24 cellular contexts compared by ENCODE assay signal in genomic region chr9:135033487-135033886, GRCh38. TPM values are rescaled to one million over a fixed set of nuclear protein-coding genes. Genes with fewer than 3 reads are reported as not detected.
DNase-seq lines count a peak whose midpoint lies in the region; ATAC-seq and TF ChIP-seq lines count a peak whose summit lies in the region.
"Had no signal": no experiment of that assay in that cellular context is flagged by ENCODE, and none has a peak within 500 bp of the region (broad histone marks: within the 10 kb centered on the region; RNA-seq: fewer than 3 reads in every experiment).

No MANE protein-coding gene starts in this region.

- no peak overlapping the region for H3K27ac ChIP-seq in RWPE2 (ENCODE audit: poor library complexity, severe bottlenecking)
- H3K27ac ChIP-seq: BLaER1, KMS-11, SJCRH30 had no signal

- TF ChIP-seq CTCF in RWPE2 (IDR thresholded peaks at IDR 0.05; ENCODE audit: poor library complexity, severe bottlenecking), result no peak
- TF ChIP-seq CTCF in glutamatergic neuron (IDR thresholded peaks at IDR 0.05; ENCODE audit: partially characterized antibody, unreplicated experiment), result no peak
- no peak for TF ChIP-seq CTCF in osteocyte (IDR thresholded peaks at IDR 0.05)

- no peaks in the 10 kb centered on the region for H3K36me3 ChIP-seq in RWPE2 (ENCODE audit: low read depth)
- H3K36me3 ChIP-seq: BLaER1, SJCRH30 had no signal

- ATAC-seq in Right ventricle myocardium superior (ENCODE audit: poor library complexity), result no peak
- ATAC-seq in RWPE2 (ENCODE audit: low read depth), result no peak
- no peak for ATAC-seq in HG03135 (IDR thresholded peaks at IDR 0.05; ENCODE audit: unreplicated experiment)
- ATAC-seq: SK-N-SH treated with all-trans-retinoic acid at 6 μM for 48 hours had no signal

- H3K9me3 Mint-ChIP-seq in glutamatergic neuron (ENCODE audit: unreplicated experiment) (peaks cover 8% of the 10 kb centered on the region), osteocyte (ENCODE audit: unreplicated experiment) (no peaks in the 10 kb centered on the region)
- H3K9me3 Mint-ChIP-seq: IgD-negative memory B cell had no signal

- H3K27me3 ChIP-seq in RWPE2 (ENCODE audit: insufficient read depth, poor library complexity, severe bottlenecking), result peaks cover 17% of the 10 kb centered on the region
- H3K27me3 ChIP-seq: BLaER1 had no signal

- no peak overlapping the region for H3K4me3 ChIP-seq in RWPE2 (ENCODE audit: severe bottlenecking)
- H3K4me3 ChIP-seq: BLaER1, SJCRH30 had no signal

- H3K4me3 Mint-ChIP-seq in glutamatergic neuron (ENCODE audit: unreplicated experiment), result no peak overlapping the region
- no peak overlapping the region for H3K4me3 Mint-ChIP-seq in osteocyte (ENCODE audit: unreplicated experiment)
- H3K4me3 Mint-ChIP-seq: CD4-positive, alpha-beta memory T cell; IgD-negative memory B cell had no signal

- H3K9me3 ChIP-seq in RWPE2 (ENCODE audit: severe bottlenecking), result no peaks in the 10 kb centered on the region
- H3K9me3 ChIP-seq: BLaER1, SJCRH30 had no signal

- peak overlapping the region; percentile 17 for H3K27ac Mint-ChIP-seq in glutamatergic neuron (ENCODE audit: unreplicated experiment)
- H3K27ac Mint-ChIP-seq in osteocyte (ENCODE audit: unreplicated experiment), result no peak overlapping the region
- H3K27ac Mint-ChIP-seq: CD4-positive, alpha-beta memory T cell; IgD-negative memory B cell had no signal

- H3K36me3 Mint-ChIP-seq in glutamatergic neuron (ENCODE audit: unreplicated experiment) (peaks cover 4% of the 10 kb centered on the region), osteocyte (ENCODE audit: unreplicated experiment) (no peaks in the 10 kb centered on the region)
- H3K36me3 Mint-ChIP-seq: CD4-positive, alpha-beta memory T cell; IgD-negative memory B cell had no signal

- peaks cover 7% of the 10 kb centered on the region for H3K27me3 Mint-ChIP-seq in glutamatergic neuron (ENCODE audit: unreplicated experiment)
- H3K27me3 Mint-ChIP-seq in osteocyte (ENCODE audit: unreplicated experiment), result no peaks in the 10 kb centered on the region

- DNase-seq in cardiac septum (ENCODE audit: low spot score) (peak; percentile 35), Right ventricle myocardium superior (no peak), RWPE2 (ENCODE audit: low spot score) (peak; percentile 34), glutamatergic neuron (no peak), osteocyte (ENCODE audit: extremely low spot score, unreplicated experiment) (peak; percentile 56), NCI-H524 treated with DMSO at 0.1 percent for 48 hours (lab: John Stamatoyannopoulos, UW) (no peak), hepatic stellate cell (ENCODE audit: low spot score) (no peak)
- DNase-seq: CD4-positive, alpha-beta memory T cell; COR-L47; DMS79; GF-D8; HCEC 1CT; NCI-H1092; NCI-H1436 treated with DMSO at 0.1 percent for 48 hours; NCI-H1930; NCI-H2107; NCI-H524; NCI-H774; SJCRH30 had no signal

- H3K4me1 Mint-ChIP-seq in glutamatergic neuron (ENCODE audit: low read depth, unreplicated experiment) (peaks cover 19% of the 10 kb centered on the region), osteocyte (ENCODE audit: unreplicated experiment) (no peaks in the 10 kb centered on the region)
- H3K4me1 Mint-ChIP-seq: CD4-positive, alpha-beta memory T cell; IgD-negative memory B cell had no signal

- H3K4me1 ChIP-seq in RWPE2 (ENCODE audit: insufficient read depth, poor library complexity, severe bottlenecking), result no peaks in the 10 kb centered on the region
- H3K4me1 ChIP-seq: SJCRH30 had no signal

- intact Hi-C loops in cardiac septum (cut with DNase I), result no loop called here
- intact Hi-C loops in Right ventricle myocardium superior (cut with DNase I), result no loop called here

RNA-seq across cellular contexts. Expression of gene OLFM1, which starts 54.0 kb away (rescaled TPM):
- total RNA-seq in cardiac septum (8.6 TPM), Right ventricle myocardium superior (11.9 TPM), glutamatergic neuron (ENCODE audit: unreplicated experiment) (387 TPM), osteocyte (0.83 and 1.3 TPM in 2 replicates)
- total RNA-seq: CD4-positive, alpha-beta memory T cell; SJCRH30 had no signal

Comparison
In these comparisons a context has a peak if more than half of its experiments do, and no peak if none do; other contexts are left out.
1. DNase-seq: peak in cardiac septum (single experiment), RWPE2 (single experiment) and osteocyte (single experiment); none in Right ventricle myocardium superior (single experiment), glutamatergic neuron (single experiment), NCI-H524 treated with DMSO at 0.1 percent for 48 hours (single experiment) and hepatic stellate cell (single experiment).
2. RNA of gene OLFM1, which starts 54.0 kb away (total RNA-seq): 387 TPM in glutamatergic neuron (single experiment); 11.9 TPM in Right ventricle myocardium superior (single experiment), 8.6 TPM in cardiac septum (single experiment) and 0.83 to 1.3 TPM in osteocyte; every median in the first group is over 10 times any median in the second.